ENCODE assay signal across 27 cellular contexts in genomic region chr4:176939445-176939844, GRCh38.
DNase-seq lines count a peak whose midpoint lies in the region; ATAC-seq and TF ChIP-seq lines count a peak whose summit lies in the region.
"Had no signal": no experiment of that assay in that cellular context is flagged by ENCODE, and none has a peak within 500 bp of the region (broad histone marks: within the 10 kb centered on the region; RNA-seq: fewer than 3 reads in every experiment).

No MANE protein-coding gene starts in this region.

- intact Hi-C loops in uterus (cut with DNase I; ENCODE audit: low total_unique reads) = no loop called here

- no peaks in the 10 kb centered on the region for H3K4me1 ChIP-seq in uterus
- no peaks in the 10 kb centered on the region for H3K4me1 ChIP-seq in Peyer's patch
- H3K4me1 ChIP-seq: BLaER1 treated with 17β-estradiol and CSF1 and Interleukin-3, amounts not matched to agents 10 nM and 100 nM had no signal

- TF ChIP-seq CTCF in chondrocyte (IDR thresholded peaks at IDR 0.05) = no peak
- no peak for TF ChIP-seq CTCF in uterus (IDR thresholded peaks at IDR 0.05)
- no peak for TF ChIP-seq CTCF in Peyer's patch (IDR thresholded peaks at IDR 0.05)

- DNase-seq in AG08395 (ENCODE audit: low spot score) (peak; percentile 37), LHCN-M2 (ENCODE audit: low read depth) (peak; percentile 74), chondrocyte (ENCODE audit: low spot score) (no peak), myocyte (ENCODE audit: low read depth) (peak; percentile 57), uterus (no peak), NCI-H187 (lab: John Stamatoyannopoulos, UW) (no peak), Peyer's patch (no peak)
- no peak for DNase-seq in activated naive CD4-positive, alpha-beta T cell treated with anti-CD3 and anti-CD28 coated beads, Interleukin-2, amount 50 U/mL, for 72 hours (ENCODE audit: low spot score in 2 of 2)
- DNase-seq: activated CD4-positive, alpha-beta T cell treated with anti-CD3 and anti-CD28 coated beads for 36 hours; activated naive CD4-positive, alpha-beta T cell treated with anti-CD3 and anti-CD28 coated beads for 36 hours; activated T-cell treated with anti-CD3 and anti-CD28 coated beads, Interleukin-2, amount 50 U/mL, for 72 hours; anterior cingulate cortex; effector CD4-positive, alpha-beta T cell; KBM-7; kidney glomerular epithelial cell; mammary epithelial cell; MV-4-11; NCI-H187 treated with DMSO at 0.1 percent for 48 hours; NCI-H2227 treated with DMSO at 0.1 percent for 48 hours; NCI-H774; Right ventricle myocardium superior; stimulated activated CD4-positive, alpha-beta T cell treated with anti-CD3 and anti-CD28 coated beads, Interleukin-4, amount 100 ng/mL, for 24 hours; stimulated activated naive CD4-positive, alpha-beta T cell treated with Interleukin-2 at 50 U/mL for 16 hours had no signal

- H3K27ac ChIP-seq in uterus (no peak overlapping the region), Peyer's patch (no peak overlapping the region)
- H3K27ac ChIP-seq: BLaER1 treated with 17β-estradiol and CSF1 and Interleukin-3, amounts not matched to agents 10 nM and 100 nM; esophagus muscularis mucosa; neutrophil had no signal

- no peak for ATAC-seq in activated naive CD4-positive, alpha-beta T cell treated with anti-CD3 and anti-CD28 coated beads, Interleukin-2, amount 50 U/mL, for 72 hours
- ATAC-seq: activated CD4-positive, alpha-beta T cell treated with anti-CD3 and anti-CD28 coated beads for 36 hours; activated T-cell treated with anti-CD3 and anti-CD28 coated beads, Interleukin-2, amount 50 U/mL, for 72 hours; HCT116 had no signal

- H3K9me3 ChIP-seq in uterus (no peaks in the 10 kb centered on the region), Peyer's patch (no peaks in the 10 kb centered on the region)
- H3K9me3 ChIP-seq: BLaER1 treated with 17β-estradiol and CSF1 and Interleukin-3, amounts not matched to agents 10 nM and 100 nM; esophagus muscularis mucosa; neutrophil had no signal

- TF ChIP-seq POLR2A in uterus (IDR thresholded peaks at IDR 0.05) (no peak), Peyer's patch (IDR thresholded peaks at IDR 0.05) (no peak)

- H3K27me3 ChIP-seq in uterus (no peaks in the 10 kb centered on the region), Peyer's patch (no peaks in the 10 kb centered on the region)
- H3K27me3 ChIP-seq: BLaER1 treated with 17β-estradiol and CSF1 and Interleukin-3, amounts not matched to agents 10 nM and 100 nM; esophagus muscularis mucosa; neutrophil had no signal

- no peak overlapping the region for H3K4me3 ChIP-seq in uterus
- no peak overlapping the region for H3K4me3 ChIP-seq in Peyer's patch
- H3K4me3 ChIP-seq: BLaER1 treated with 17β-estradiol and CSF1 and Interleukin-3, amounts not matched to agents 10 nM and 100 nM; esophagus muscularis mucosa had no signal

- peak overlapping the region; percentile 77 for H3K27ac Mint-ChIP-seq in chondrocyte (ENCODE audit: unreplicated experiment)
- H3K27ac Mint-ChIP-seq in activated naive CD4-positive, alpha-beta T cell treated with anti-CD3 and anti-CD28 coated beads, Interleukin-2, amount 50 U/mL, for 72 hours = no peak overlapping the region
- H3K27ac Mint-ChIP-seq: activated CD4-positive, alpha-beta T cell treated with anti-CD3 and anti-CD28 coated beads for 36 hours; activated naive CD4-positive, alpha-beta T cell treated with anti-CD3 and anti-CD28 coated beads for 36 hours; activated T-cell treated with anti-CD3 and anti-CD28 coated beads, Interleukin-2, amount 50 U/mL, for 72 hours had no signal

- H3K9me3 Mint-ChIP-seq in chondrocyte (ENCODE audit: low read depth) = peaks cover 4% of the 10 kb centered on the region
- H3K9me3 Mint-ChIP-seq in activated naive CD4-positive, alpha-beta T cell treated with anti-CD3 and anti-CD28 coated beads, Interleukin-2, amount 50 U/mL, for 72 hours = peaks cover 0 to 7% of the 10 kb centered on the region in 2 donors

- H3K4me3 Mint-ChIP-seq in chondrocyte (ENCODE audit: unreplicated experiment) = no peak overlapping the region
- H3K4me3 Mint-ChIP-seq: activated CD4-positive, alpha-beta T cell treated with anti-CD3 and anti-CD28 coated beads for 36 hours; activated naive CD4-positive, alpha-beta T cell treated with anti-CD3 and anti-CD28 coated beads for 36 hours; activated T-cell treated with anti-CD3 and anti-CD28 coated beads, Interleukin-2, amount 50 U/mL, for 72 hours had no signal

- no peaks in the 10 kb centered on the region for H3K27me3 Mint-ChIP-seq in chondrocyte (ENCODE audit: low read depth)

- H3K36me3 ChIP-seq in uterus (no peaks in the 10 kb centered on the region), Peyer's patch (no peaks in the 10 kb centered on the region)
- H3K36me3 ChIP-seq: BLaER1 treated with 17β-estradiol and CSF1 and Interleukin-3, amounts not matched to agents 10 nM and 100 nM; esophagus muscularis mucosa; neutrophil had no signal

- peaks cover 27% of the 10 kb centered on the region for H3K4me1 Mint-ChIP-seq in chondrocyte (ENCODE audit: low read depth)
- H3K4me1 Mint-ChIP-seq: activated CD4-positive, alpha-beta T cell treated with anti-CD3 and anti-CD28 coated beads for 36 hours had no signal

- H3K36me3 Mint-ChIP-seq in chondrocyte (ENCODE audit: low read depth) = no peaks in the 10 kb centered on the region
- peaks cover 0 to 10% of the 10 kb centered on the region in 2 donors for H3K36me3 Mint-ChIP-seq in activated naive CD4-positive, alpha-beta T cell treated with anti-CD3 and anti-CD28 coated beads, Interleukin-2, amount 50 U/mL, for 72 hours

Comparison
In these comparisons a context has a peak if more than half of its experiments do, and no peak if none do; other contexts are left out.
1. DNase-seq: peak in AG08395 (single experiment), LHCN-M2 (single experiment) and myocyte (single experiment); none in chondrocyte (single experiment), uterus (0 of 2), activated naive CD4-positive, alpha-beta T cell treated with anti-CD3 and anti-CD28 coated beads, Interleukin-2, amount 50 U/mL, for 72 hours (0 of 2), NCI-H187 (0 of 2) and Peyer's patch (0 of 3).